ENCODE assay signal across 8 cellular contexts in the genomic region with DNA sequence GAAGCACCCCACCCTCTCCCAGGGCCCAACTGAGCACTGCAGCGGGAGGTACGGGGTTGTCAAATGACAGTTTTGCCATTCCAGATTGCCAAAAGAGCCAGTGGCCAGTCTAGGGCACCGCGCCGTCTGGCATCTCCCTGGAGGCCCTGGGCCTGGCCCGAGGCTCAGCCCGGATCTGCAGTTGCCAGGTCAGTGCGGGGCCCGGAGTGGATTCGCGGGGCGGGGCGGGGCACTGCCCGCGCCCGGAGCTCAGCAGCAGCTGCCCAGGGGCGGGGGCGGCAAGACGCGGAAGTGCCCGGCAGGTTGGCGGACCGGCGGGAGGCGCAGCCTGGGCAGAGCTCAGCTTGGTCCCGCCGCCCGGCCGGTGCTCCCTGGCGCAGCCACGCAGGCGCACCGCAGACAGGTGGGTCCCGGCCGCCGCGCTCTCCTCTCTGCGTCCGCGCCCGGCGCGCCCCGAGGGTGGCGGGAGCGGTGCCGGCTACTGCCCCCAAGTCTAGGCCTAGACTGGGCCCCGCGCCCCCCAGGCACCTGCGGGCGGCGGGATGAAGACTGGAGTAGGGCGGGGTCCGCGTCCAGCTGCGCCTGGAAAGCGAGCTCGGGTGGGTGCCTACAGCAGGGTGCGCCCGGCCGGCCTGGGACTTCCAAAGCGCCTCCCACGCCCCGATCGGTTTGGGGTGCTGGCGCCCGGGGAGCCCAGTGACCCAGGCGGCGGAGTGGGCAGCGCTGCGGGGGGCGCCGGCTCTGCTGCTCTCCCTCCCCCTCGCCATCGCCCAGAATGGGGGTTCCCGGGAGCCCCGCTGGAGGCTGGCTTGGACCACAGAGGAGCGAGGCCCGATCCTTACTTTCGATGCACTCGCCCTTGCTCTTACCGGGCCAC. TPM values are rescaled to one million over a fixed set of nuclear protein-coding genes. Genes with fewer than 3 reads are reported as not detected.
DNase-seq lines count a peak whose midpoint lies in the region; ATAC-seq and TF ChIP-seq lines count a peak whose summit lies in the region.

A gene with protein sequence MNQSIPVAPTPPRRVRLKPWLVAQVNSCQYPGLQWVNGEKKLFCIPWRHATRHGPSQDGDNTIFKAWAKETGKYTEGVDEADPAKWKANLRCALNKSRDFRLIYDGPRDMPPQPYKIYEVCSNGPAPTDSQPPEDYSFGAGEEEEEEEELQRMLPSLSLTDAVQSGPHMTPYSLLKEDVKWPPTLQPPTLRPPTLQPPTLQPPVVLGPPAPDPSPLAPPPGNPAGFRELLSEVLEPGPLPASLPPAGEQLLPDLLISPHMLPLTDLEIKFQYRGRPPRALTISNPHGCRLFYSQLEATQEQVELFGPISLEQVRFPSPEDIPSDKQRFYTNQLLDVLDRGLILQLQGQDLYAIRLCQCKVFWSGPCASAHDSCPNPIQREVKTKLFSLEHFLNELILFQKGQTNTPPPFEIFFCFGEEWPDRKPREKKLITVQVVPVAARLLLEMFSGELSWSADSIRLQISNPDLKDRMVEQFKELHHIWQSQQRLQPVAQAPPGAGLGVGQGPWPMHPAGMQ (plus strand): TSS at position 281 of the 877 bp plus-strand sequence. CDS start 4,155 bp downstream, outside the sequence.

- no peaks in the 10 kb centered on the region for H3K79me2 ChIP-seq in KMS-11 (ENCODE audit: insufficient read depth, low read depth)

- no peaks in the 10 kb centered on the region for H3K9me3 ChIP-seq in heart left ventricle

- H3K27me3 Mint-ChIP-seq in activated T-cell treated with anti-CD3 and anti-CD28 coated beads, Interleukin-2, amount 50 U/mL, for 72 hours (ENCODE audit: low read depth), result peaks cover 26% of the 10 kb centered on the region

- no peaks in the 10 kb centered on the region for H3K9me3 Mint-ChIP-seq in activated T-cell treated with anti-CD3 and anti-CD28 coated beads, Interleukin-2, amount 50 U/mL, for 72 hours

- intact Hi-C loops in heart left ventricle (cut with DNase I) (no loop called here), posterior vena cava (cut with DNase I) (no loop called here)

- no peaks in the 10 kb centered on the region for H3K36me3 ChIP-seq in KMS-11 (ENCODE audit: insufficient read depth)
- no peaks in the 10 kb centered on the region for H3K36me3 ChIP-seq in heart left ventricle

- no peaks in the 10 kb centered on the region for H3K27me3 ChIP-seq in KMS-11 (ENCODE audit: insufficient read depth, low read depth)
- peaks cover 0 to 56% (median 20%) of the 10 kb centered on the region in 9 donors for H3K27me3 ChIP-seq in heart left ventricle

- H2AFZ ChIP-seq in KMS-11 (ENCODE audit: low read depth), result peak within 1 kb of the TSS; percentile 76

- peak within 1 kb of the TSS; percentile 59 for H3K4me3 ChIP-seq in KMS-11 (IDR thresholded peaks at IDR 0.05; ENCODE audit: insufficient read depth, low read depth, low read length)
- H3K4me3 ChIP-seq in heart left ventricle, result peak within 1 kb of the TSS; percentile 39 to 64 (median 53)

- no peaks in the 10 kb centered on the region for H4K20me1 ChIP-seq in KMS-11 (ENCODE audit: insufficient read depth)

- peak within 1 kb of the TSS; percentile 88 for H3K4me2 ChIP-seq in KMS-11

- H3K4me3 Mint-ChIP-seq in activated T-cell treated with anti-CD3 and anti-CD28 coated beads, Interleukin-2, amount 50 U/mL, for 72 hours, result peak within 1 kb of the TSS; percentile 79 to 85

- H3K4me1 ChIP-seq in KMS-11 (ENCODE audit: low read depth, poor library complexity, severe bottlenecking) (peaks cover 58% of the 10 kb centered on the region), heart left ventricle (peaks cover 0 to 62% (median 8%) of the 10 kb centered on the region in 12 donors)

- peaks cover 47% of the 10 kb centered on the region for H3K4me1 Mint-ChIP-seq in activated T-cell treated with anti-CD3 and anti-CD28 coated beads, Interleukin-2, amount 50 U/mL, for 72 hours (ENCODE audit: low read depth)

- DNase-seq in activated CD4-positive, alpha-beta T cell treated with anti-CD3 and anti-CD28 coated beads, Interleukin-2, amount 50 U/mL, for 48 hours, result peak; percentile 31 to 51
- no peak for DNase-seq in activated CD4-positive, alpha-beta T cell treated with anti-CD3 and anti-CD28 coated beads for 48 hours
- peak; percentile 52 to 62 for DNase-seq in activated T-cell treated with anti-CD3 and anti-CD28 coated beads, Interleukin-2, amount 50 U/mL, for 72 hours
- peak; percentile 41 to 84 (median 61) for DNase-seq in heart left ventricle
- peak; percentile 90 for DNase-seq in posterior vena cava (ENCODE audit: low spot score)

- 2 to 5% (median 2%) methylated on average over 16 to 82 of the region's 82 CpGs for WGBS in heart left ventricle, 4 donors

- H3K9ac ChIP-seq in KMS-11, result peak within 1 kb of the TSS; percentile 47

- TF ChIP-seq POLR2A in heart left ventricle (IDR thresholded peaks at IDR 0.05), result no peak

- peak within 1 kb of the TSS; percentile 13 for H3K27ac Mint-ChIP-seq in activated T-cell treated with anti-CD3 and anti-CD28 coated beads, Interleukin-2, amount 50 U/mL, for 72 hours

- peak; percentile 53 to 59 for ATAC-seq in activated T-cell treated with anti-CD3 and anti-CD28 coated beads, Interleukin-2, amount 50 U/mL, for 72 hours (replicated peaks in 1 of 2)
- ATAC-seq in heart left ventricle (peak in 2 of 4 donors; percentile 45 to 49), GM21529 (IDR thresholded peaks at IDR 0.05; ENCODE audit: unreplicated experiment) (no peak), GM19328 (IDR thresholded peaks at IDR 0.05; ENCODE audit: unreplicated experiment) (no peak)

- TF ChIP-seq CTCF in KMS-11 (conservative IDR thresholded peaks at IDR 0.05; ENCODE audit: low read depth, low read length) (no peak), heart left ventricle (IDR thresholded peaks at IDR 0.05) (no peak)

- H3K36me3 Mint-ChIP-seq in activated T-cell treated with anti-CD3 and anti-CD28 coated beads, Interleukin-2, amount 50 U/mL, for 72 hours (ENCODE audit: insufficient read depth in 2 of 2), result peaks cover 2 to 3% of the 10 kb centered on the region in 2 donors

- H3K27ac ChIP-seq in KMS-11 (peak within 1 kb of the TSS; percentile 18; the same call in 1 of the 2 replicates), heart left ventricle (peak within 1 kb of the TSS in 3 of 12 donors; percentile 50 to 89 (median 55))

RNA-seq across cellular contexts. Expression of the gene that starts here (rescaled TPM):
- total RNA-seq in activated T-cell treated with anti-CD3 and anti-CD28 coated beads, Interleukin-2, amount 50 U/mL, for 72 hours, result 10 to 100 TPM; 23.1 to 30.3 TPM
- total RNA-seq in heart left ventricle (10 to 100 TPM in 1 of 9 donors, 1 to 10 TPM in 8; 1.2 to 15.4 (median 1.8) TPM), posterior vena cava (10 to 100 TPM in 1 of 2 donors, 1 to 10 TPM in 1; 5.8 to 10.3 TPM)
- 1 to 10 TPM; 1.2 to 2.0 TPM for polyA plus RNA-seq in heart left ventricle

Comparison
In these comparisons a context has a peak if more than half of its experiments do, and no peak if none do; other contexts are left out.
1. ATAC-seq: peak in activated T-cell treated with anti-CD3 and anti-CD28 coated beads, Interleukin-2, amount 50 U/mL, for 72 hours (2 of 2); none in GM21529 (single experiment) and GM19328 (single experiment).